ENCODE assay signal across 1 cellular context in the genomic region with DNA sequence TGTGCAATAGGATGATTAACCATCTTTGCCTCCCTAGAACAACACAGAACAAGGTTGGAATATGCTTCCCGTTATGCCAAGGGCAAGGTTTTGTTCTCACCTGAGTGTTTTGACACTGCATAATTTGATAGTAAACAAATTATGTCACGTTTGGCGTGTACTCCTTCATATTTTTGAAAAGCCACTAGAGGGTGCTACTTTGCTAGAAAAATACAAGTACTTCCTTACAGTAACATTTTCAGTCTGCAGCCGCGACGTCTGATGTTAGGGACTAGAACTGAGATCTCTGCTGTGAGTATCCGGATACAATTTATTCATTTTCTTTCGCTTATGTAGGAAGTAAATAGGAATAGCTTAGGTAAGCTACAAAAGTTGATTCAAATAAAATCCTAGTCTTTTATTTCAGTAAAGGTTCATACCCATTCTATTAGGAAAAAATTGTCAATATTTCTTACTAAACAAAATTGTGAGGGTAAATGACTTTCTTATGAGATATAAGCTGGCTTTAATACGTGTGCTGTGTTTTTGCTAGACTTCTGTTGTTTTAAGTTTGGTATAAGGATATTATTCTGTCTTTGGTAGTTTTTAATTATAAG.
TF ChIP-seq lines count a peak whose summit lies in the region.

No MANE protein-coding gene starts in this region.

TF ChIP-seq in Ishikawa, 13 proteins besides CTCF, POLR2A, EP300 and RAD21 (continued from another document):
- TF ChIP-seq, protein P1, sequence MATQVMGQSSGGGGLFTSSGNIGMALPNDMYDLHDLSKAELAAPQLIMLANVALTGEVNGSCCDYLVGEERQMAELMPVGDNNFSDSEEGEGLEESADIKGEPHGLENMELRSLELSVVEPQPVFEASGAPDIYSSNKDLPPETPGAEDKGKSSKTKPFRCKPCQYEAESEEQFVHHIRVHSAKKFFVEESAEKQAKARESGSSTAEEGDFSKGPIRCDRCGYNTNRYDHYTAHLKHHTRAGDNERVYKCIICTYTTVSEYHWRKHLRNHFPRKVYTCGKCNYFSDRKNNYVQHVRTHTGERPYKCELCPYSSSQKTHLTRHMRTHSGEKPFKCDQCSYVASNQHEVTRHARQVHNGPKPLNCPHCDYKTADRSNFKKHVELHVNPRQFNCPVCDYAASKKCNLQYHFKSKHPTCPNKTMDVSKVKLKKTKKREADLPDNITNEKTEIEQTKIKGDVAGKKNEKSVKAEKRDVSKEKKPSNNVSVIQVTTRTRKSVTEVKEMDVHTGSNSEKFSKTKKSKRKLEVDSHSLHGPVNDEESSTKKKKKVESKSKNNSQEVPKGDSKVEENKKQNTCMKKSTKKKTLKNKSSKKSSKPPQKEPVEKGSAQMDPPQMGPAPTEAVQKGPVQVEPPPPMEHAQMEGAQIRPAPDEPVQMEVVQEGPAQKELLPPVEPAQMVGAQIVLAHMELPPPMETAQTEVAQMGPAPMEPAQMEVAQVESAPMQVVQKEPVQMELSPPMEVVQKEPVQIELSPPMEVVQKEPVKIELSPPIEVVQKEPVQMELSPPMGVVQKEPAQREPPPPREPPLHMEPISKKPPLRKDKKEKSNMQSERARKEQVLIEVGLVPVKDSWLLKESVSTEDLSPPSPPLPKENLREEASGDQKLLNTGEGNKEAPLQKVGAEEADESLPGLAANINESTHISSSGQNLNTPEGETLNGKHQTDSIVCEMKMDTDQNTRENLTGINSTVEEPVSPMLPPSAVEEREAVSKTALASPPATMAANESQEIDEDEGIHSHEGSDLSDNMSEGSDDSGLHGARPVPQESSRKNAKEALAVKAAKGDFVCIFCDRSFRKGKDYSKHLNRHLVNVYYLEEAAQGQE (IDR thresholded peaks at IDR 0.05; ENCODE audit: low read depth) = no peak
